Comparison of ENCODE assay signal across 24 cellular contexts in the genomic region with DNA sequence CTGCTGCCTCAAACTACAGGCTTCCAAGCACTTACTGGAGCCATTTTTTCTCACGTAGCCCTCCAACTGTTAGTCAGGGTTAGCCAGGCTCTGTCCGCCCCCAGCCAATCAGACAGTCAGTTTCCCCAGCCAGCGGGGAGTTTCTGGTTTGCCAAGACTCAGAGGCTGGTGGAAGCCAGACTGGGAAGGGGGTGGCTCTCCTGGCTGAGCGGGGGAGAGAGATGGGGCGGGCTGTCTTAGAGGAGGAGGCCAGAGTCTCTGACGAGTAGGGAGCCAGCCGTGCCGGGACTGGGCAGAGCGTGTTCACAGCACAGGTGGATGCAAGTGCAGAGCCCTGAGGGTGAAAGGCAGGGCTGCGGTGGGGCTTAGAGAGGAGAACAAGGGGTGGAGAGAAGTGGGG. TPM values are rescaled to one million over a fixed set of nuclear protein-coding genes. Genes with fewer than 3 reads are reported as not detected.
DNase-seq lines count a peak whose midpoint lies in the region; ATAC-seq, FAIRE-seq and TF ChIP-seq lines count a peak whose summit lies in the region.
"Had no signal": no experiment of that assay in that cellular context is flagged by ENCODE, and none has a peak within 500 bp of the region (broad histone marks: within the 10 kb centered on the region; RNA-seq: fewer than 3 reads in every experiment).

No MANE protein-coding gene starts in this region.

- intact Hi-C loops in left cardiac atrium (cut with DNase I) (no loop called here), heart left ventricle (cut with DNase I) (no loop called here), thyroid gland (cut with DNase I) (no loop called here)

- no peak for TF ChIP-seq CTCF in heart left ventricle (IDR thresholded peaks at IDR 0.05)
- no peak for TF ChIP-seq CTCF in brain (conservative IDR thresholded peaks at IDR 0.05)
- TF ChIP-seq CTCF in thyroid gland (IDR thresholded peaks at IDR 0.05) = no peak

- WGBS in heart left ventricle, 4 donors = 34 to 63% (median 43%) methylated on average over 10 of the region's 10 CpGs
- 18 to 23% methylated on average over 10 of the region's 10 CpGs for WGBS in thyroid gland, 2 donors

- FAIRE-seq in urothelium cell line (lab: Jason Lieb, UNC) = no peak
- FAIRE-seq: A204.1, G401.6 had no signal

- H3K27ac Mint-ChIP-seq in brain = peak overlapping the region; percentile 66 to 98 (median 80)
- H3K27ac Mint-ChIP-seq: CD4-positive, alpha-beta T cell; stimulated activated naive CD8-positive, alpha-beta T cell treated with anti-CD3 and anti-CD28 coated beads, Interleukin-15, amount 100 ng/mL, for 72 hours had no signal

- H3K27ac ChIP-seq in heart left ventricle (no peak overlapping the region), thyroid gland (no peak overlapping the region)

- H3K9me3 ChIP-seq in heart left ventricle (peaks cover 0 to 3% (median 0%) of the 10 kb centered on the region in 12 donors), thyroid gland (no peaks in the 10 kb centered on the region)

- ATAC-seq in left cardiac atrium (peak; percentile 50 to 80), heart left ventricle (no peak), GM18511 (IDR thresholded peaks at IDR 0.05; ENCODE audit: unreplicated experiment) (no peak), GM21717 (IDR thresholded peaks at IDR 0.05; ENCODE audit: unreplicated experiment) (no peak)
- ATAC-seq: HepG2; left ventricle myocardium superior; stimulated activated naive CD8-positive, alpha-beta T cell treated with anti-CD3 and anti-CD28 coated beads, Interleukin-15, amount 100 ng/mL, for 72 hours had no signal

- H3K27me3 ChIP-seq in heart left ventricle (peaks cover 21 to 60% (median 42%) of the 10 kb centered on the region in 9 donors), thyroid gland (peaks cover 15% of the 10 kb centered on the region)

- peaks cover 3% of the 10 kb centered on the region for H3K36me3 Mint-ChIP-seq in brain
- H3K36me3 Mint-ChIP-seq: naive B cell had no signal

- H3K9me3 Mint-ChIP-seq in brain = peaks cover 0 to 9% (median 3%) of the 10 kb centered on the region in 5 experiments
- H3K9me3 Mint-ChIP-seq: stimulated activated naive CD8-positive, alpha-beta T cell treated with anti-CD3 and anti-CD28 coated beads, Interleukin-15, amount 100 ng/mL, for 72 hours had no signal

- DNase-seq in left cardiac atrium (no peak), heart left ventricle (no peak), medulla oblongata (ENCODE audit: extremely low spot score) (peak; percentile 4), thyroid gland (peak; percentile 51 to 62), urothelium cell line (ENCODE audit: low spot score) (no peak)
- DNase-seq: activated naive CD4-positive, alpha-beta T cell treated with Interleukin-2 at 50 U/mL for 16 hours; effector memory CD4-positive, alpha-beta T cell; left ventricle myocardium superior; naive B cell; NCI-H1694; NCI-H510A; stimulated activated naive CD8-positive, alpha-beta T cell treated with anti-CD3 and anti-CD28 coated beads, Interleukin-15, amount 100 ng/mL, for 72 hours; T-helper 9 cell had no signal

- H3K27me3 Mint-ChIP-seq in brain = peaks cover 6% of the 10 kb centered on the region

- H3K36me3 ChIP-seq in heart left ventricle (no peaks in the 10 kb centered on the region), thyroid gland (no peaks in the 10 kb centered on the region)

- H3K4me1 Mint-ChIP-seq in brain = peaks cover 26% of the 10 kb centered on the region

- TF ChIP-seq POLR2A in heart left ventricle (IDR thresholded peaks at IDR 0.05) = no peak
- TF ChIP-seq POLR2A in thyroid gland (IDR thresholded peaks at IDR 0.05) = no peak

- no peak overlapping the region for H3K4me3 ChIP-seq in heart left ventricle
- no peak overlapping the region for H3K4me3 ChIP-seq in thyroid gland (replicated peaks in 1 of 3)

- H3K4me1 ChIP-seq in heart left ventricle (peaks cover 0 to 5% (median 0%) of the 10 kb centered on the region in 12 donors), thyroid gland (peaks cover 0 to 6% of the 10 kb centered on the region in 2 donors)

- peak overlapping the region in 2 of 5 experiments; percentile 29 to 51 for H3K4me3 Mint-ChIP-seq in brain
- H3K4me3 Mint-ChIP-seq: CD4-positive, alpha-beta T cell; naive B cell; stimulated activated naive CD8-positive, alpha-beta T cell treated with anti-CD3 and anti-CD28 coated beads, Interleukin-15, amount 100 ng/mL, for 72 hours had no signal

RNA-seq across cellular contexts. Expression of a gene that starts 15.3 kb away (rescaled TPM):
- total RNA-seq in left cardiac atrium (not detected), heart left ventricle (not detected), thyroid gland (not detected)
- polyA plus RNA-seq in heart left ventricle (not detected), brain (ENCODE audit: insufficient read depth, low read depth, low replicate concordance) (not detected)
- total RNA-seq: bronchial epithelial cell; CD4-positive, alpha-beta T cell; HepG2; left ventricle myocardium superior; MCF 10A; renal cortical epithelial cell; urinary bladder had no signal
- polyA plus RNA-seq: HepG2, urinary bladder had no signal

Comparison
In these comparisons a context has a peak if more than half of its experiments do, and no peak if none do; other contexts are left out.
1. ATAC-seq: peak in left cardiac atrium (2 of 2); none in heart left ventricle (0 of 4), GM18511 (single experiment) and GM21717 (single experiment).
2. DNase-seq: peak in medulla oblongata (single experiment) and thyroid gland (2 of 2); none in left cardiac atrium (single experiment), heart left ventricle (0 of 5) and urothelium cell line (single experiment).